Comparison of ENCODE assay signal across 12 cellular contexts in genomic region chr14:75879031-75879430, GRCh38.
DNase-seq lines count a peak whose midpoint lies in the region; ATAC-seq, FAIRE-seq and TF ChIP-seq lines count a peak whose summit lies in the region.
"Had no signal": no experiment of that assay in that cellular context is flagged by ENCODE, and none has a peak within 500 bp of the region (broad histone marks: within the 10 kb centered on the region; RNA-seq: fewer than 3 reads in every experiment).

No MANE protein-coding gene starts in this region.

- H3K27ac ChIP-seq in GM12878 (ENCODE audit: control insufficient read depth, insufficient read depth) (no peak overlapping the region), keratinocyte (ENCODE audit: control insufficient read depth, insufficient read depth, low read length) (peak overlapping the region; percentile 73), heart right ventricle (no peak overlapping the region)
- H3K27ac ChIP-seq: testis had no signal

- dilution Hi-C loops in keratinocyte (cut with MboI; ENCODE audit: extremely low pct_ligation_motif_present, low sequenced_read_pairs): no loop called here

- DNase-seq in Daoy (ENCODE audit: low read depth) (peak; percentile 54), HS-5 (ENCODE audit: low read depth) (peak; percentile 88), GM12878 (ENCODE audit: low read depth, low spot score) (no peak), keratinocyte (ENCODE audit: low read depth, low spot score) (peak; percentile 25), NCI-H2107 treated with DMSO at 0.1 percent for 48 hours (lab: John Stamatoyannopoulos, UW; ENCODE audit: unreplicated experiment) (no peak), HEK293T (ENCODE audit: extremely low spot score) (no peak), heart right ventricle (no peak)
- DNase-seq: DMS79 treated with DMSO at 0.1 percent for 48 hours, occipital lobe, Right ventricle myocardium superior, testis had no signal

- RAD21 ChIA-PET in GM12878 (lab: Charles Lee; ENCODE audit: unreplicated experiment): no interaction called here

- ATAC-seq in GM12878 (no peak), HG02798 (IDR thresholded peaks at IDR 0.05; ENCODE audit: poor library complexity, unreplicated experiment) (no peak), heart right ventricle (no peak)

- CTCF ChIA-PET in GM12878 (lab: Yijun Ruan, JAX): interaction anchor here (2.5 kb wide), 1 partner anchor 28 kb away, joined by 16 read pairs; no protein-coding TSS in a partner anchor
- CTCF ChIA-PET in HEK293T (lab: Yijun Ruan, JAX): no interaction called here

- no peak for FAIRE-seq in GM12878 (lab: Jason Lieb, UNC)
- FAIRE-seq in keratinocyte (lab: Jason Lieb, UNC): peak; percentile 17

- TF ChIP-seq EP300 in GM12878 (IDR thresholded peaks at IDR 0.05; ENCODE audit: borderline replicate concordance in 1 of 2, control insufficient read depth in 1 of 2, low read depth in 2 of 2, low read length in 2 of 2): no peak

- no peaks in the 10 kb centered on the region; the same call in 1 of the 2 replicates for H3K4me1 ChIP-seq in GM12878 (ENCODE audit: control insufficient read depth, insufficient read depth, low read length)
- peaks cover 27% of the 10 kb centered on the region for H3K4me1 ChIP-seq in keratinocyte (ENCODE audit: control insufficient read depth, extremely low read depth, insufficient read depth, low read length)
- H3K4me1 ChIP-seq in heart right ventricle: peaks cover 0 to 22% (median 12%) of the 10 kb centered on the region in 9 donors

- no peaks in the 10 kb centered on the region for H4K20me1 ChIP-seq in GM12878 (ENCODE audit: control insufficient read depth, insufficient read depth)
- no peaks in the 10 kb centered on the region for H4K20me1 ChIP-seq in keratinocyte (ENCODE audit: control insufficient read depth, extremely low read depth, insufficient read depth, low read length)

- TF ChIP-seq RAD21 in GM12878 (IDR thresholded peaks at IDR 0.05; ENCODE audit: insufficient read depth, low read depth, low read length): no peak

- H2AFZ ChIP-seq in GM12878 (ENCODE audit: control insufficient read depth, low read depth, low read length) (no peak overlapping the region), keratinocyte (ENCODE audit: control insufficient read depth, low read length) (no peak overlapping the region)

- BruUV-seq in GM12878 (replicated peaks; lab: Mats Ljungman, UMichigan): no TSS peak

- H3K79me2 ChIP-seq in GM12878 (ENCODE audit: control insufficient read depth, insufficient read depth, low read length): no peaks in the 10 kb centered on the region
- no peaks in the 10 kb centered on the region for H3K79me2 ChIP-seq in keratinocyte (ENCODE audit: control insufficient read depth, insufficient read depth, low read length)

- H3K4me2 ChIP-seq in GM12878 (ENCODE audit: control insufficient read depth, insufficient read depth) (no peak overlapping the region), keratinocyte (ENCODE audit: control insufficient read depth, extremely low read depth, insufficient read depth, low read depth, low read length) (peak overlapping the region; percentile 40)

- 35% methylated on average over 3 of the region's 3 CpGs for WGBS in GM12878 (ENCODE audit: insufficient coverage, insufficient replicate concordance, low lambda C conversion rate, missing lambda C conversion rate)
- WGBS in heart right ventricle, 2 donors: 86 to 92% methylated on average over 3 of the region's 3 CpGs

- H3K4me3 ChIP-seq in GM12878 (no peak overlapping the region), keratinocyte (ENCODE audit: control insufficient read depth in 2 of 3, extremely low read depth in 1 of 3, insufficient read depth in 2 of 3, low read depth in 1 of 3, low read length in 3 of 3) (no peak overlapping the region), heart right ventricle (no peak overlapping the region)
- H3K4me3 ChIP-seq: testis had no signal

- H3K9ac ChIP-seq in GM12878 (ENCODE audit: control insufficient read depth, insufficient read depth, low read length): no peak overlapping the region
- no peak overlapping the region for H3K9ac ChIP-seq in keratinocyte (ENCODE audit: control insufficient read depth, extremely low read depth, insufficient read depth, low read length)

- no peak for TF ChIP-seq CTCF in GM12878 (IDR thresholded peaks at IDR 0.05 in 2 of 3, conservative IDR thresholded peaks at IDR 0.05 in 1 of 3; ENCODE audit: control insufficient read depth in 2 of 3, extremely low read depth in 1 of 3, insufficient read depth in 1 of 3, low read depth in 3 of 3, low read length in 3 of 3)
- no peak for TF ChIP-seq CTCF in keratinocyte (optimal IDR thresholded peaks at IDR 0.05 in 1 of 3, IDR thresholded peaks at IDR 0.05 in 1 of 3, conservative IDR thresholded peaks at IDR 0.05 in 1 of 3; ENCODE audit: extremely low read depth in 1 of 3, insufficient read depth in 2 of 3, low read length in 3 of 3)
- no peak for TF ChIP-seq CTCF in heart right ventricle (IDR thresholded peaks at IDR 0.05)

- in situ Hi-C loops in GM12878 (cut with MboI): no loop called here

- no peaks in the 10 kb centered on the region for H3K9me1 ChIP-seq in keratinocyte (ENCODE audit: control insufficient read depth, extremely low read depth, insufficient read depth, low read length)

- POLR2A ChIA-PET in GM12878 (lab: Charles Lee) (no interaction called here), HEK293T (lab: Yijun Ruan, JAX) (no interaction called here)

- H3K27me3 ChIP-seq in GM12878 (replicated peaks in 1 of 2; ENCODE audit: control insufficient read depth in 2 of 2, insufficient read depth in 2 of 2, low read length in 1 of 2) (no peaks in the 10 kb centered on the region), keratinocyte (ENCODE audit: control insufficient read depth, extremely low read depth, insufficient read depth, low read length) (no peaks in the 10 kb centered on the region), heart right ventricle (no peaks in the 10 kb centered on the region)
- H3K27me3 ChIP-seq: testis had no signal

- intact Hi-C loops in GM12878 (cut with micrococcal nuclease; ENCODE audit: unreplicated experiment) (loop anchor here (5.0 kb wide), 1 partner anchor 167 kb away; no protein-coding TSS in a partner anchor), heart right ventricle (cut with DNase I) (no loop called here)

- H3K9me3 ChIP-seq in GM12878 (replicated peaks; ENCODE audit: control insufficient read depth, insufficient read depth, low read length): no peaks in the 10 kb centered on the region
- no peaks in the 10 kb centered on the region for H3K9me3 ChIP-seq in keratinocyte (ENCODE audit: control insufficient read depth, low read depth, low read length)
- H3K9me3 ChIP-seq in heart right ventricle: no peaks in the 10 kb centered on the region
- H3K9me3 ChIP-seq: testis had no signal

- TF ChIP-seq POLR2A in GM12878 (IDR thresholded peaks at IDR 0.05; ENCODE audit: low read depth, low read length): no peak

- H3K36me3 ChIP-seq in GM12878 (ENCODE audit: control insufficient read depth in 2 of 2, insufficient read depth in 2 of 2, low read length in 1 of 2) (no peaks in the 10 kb centered on the region; a peak in 1 of 4 replicates), keratinocyte (ENCODE audit: control insufficient read depth in 2 of 2, extremely low read depth in 1 of 2, insufficient read depth in 2 of 2, low read length in 2 of 2) (no peaks in the 10 kb centered on the region), heart right ventricle (peaks cover 0 to 16% (median 0%) of the 10 kb centered on the region in 9 donors)

- SMC1A ChIA-PET in GM12878 (lab: Charles Lee; ENCODE audit: uncharacterized antibody, unreplicated experiment): interaction anchor here (1.0 to 1.8 kb wide), 2 partner anchors 12 to 170 kb away, joined by 3 to 9 read pairs; no protein-coding TSS in a partner anchor

TF ChIP-seq in GM12878, 131 proteins besides CTCF, POLR2A, EP300 and RAD21:
- no peak for TF ChIP-seq TCF12 (IDR thresholded peaks at IDR 0.05; ENCODE audit: low read depth, low read length)
- no peak for TF ChIP-seq CBX5 (IDR thresholded peaks at IDR 0.05; ENCODE audit: low read depth)
- peak; percentile 68 for TF ChIP-seq JUNB (IDR thresholded peaks at IDR 0.05)
- TF ChIP-seq KDM1A (IDR thresholded peaks at IDR 0.05; ENCODE audit: borderline replicate concordance): no peak
- TF ChIP-seq JUND (IDR thresholded peaks at IDR 0.05; ENCODE audit: low read depth, low read length): no peak
- 0 out of 4 replicates have a peak, but pooled peaks of 1 of the 2 experiments have one; percentile 9 for TF ChIP-seq IKZF2 (IDR thresholded peaks at IDR 0.05)
- TF ChIP-seq NFIC (IDR thresholded peaks at IDR 0.05; ENCODE audit: low read depth, low read length): 0 out of 2 replicates have a peak, but pooled peaks have one; percentile 27
- no peak for TF ChIP-seq NR2C1 (IDR thresholded peaks at IDR 0.05)
- no peak for TF ChIP-seq POLR2AphosphoS2 (IDR thresholded peaks at IDR 0.05; ENCODE audit: low read depth, low read length)
TF ChIP-seq in GM12878: peak in this region for 3.

TF ChIP-seq in HEK293T, 16 proteins besides CTCF, POLR2A, EP300 and RAD21:
- TF ChIP-seq FOXA1 (IDR thresholded peaks at IDR 0.05) (no peak), HDGF (IDR thresholded peaks at IDR 0.05; ENCODE audit: borderline replicate concordance) (no peak), FOXM1 (IDR thresholded peaks at IDR 0.05; ENCODE audit: borderline replicate concordance) (no peak), NFRKB (IDR thresholded peaks at IDR 0.05) (no peak), FOXK2 (IDR thresholded peaks at IDR 0.05) (no peak), LEF1 (IDR thresholded peaks at IDR 0.05; ENCODE audit: borderline replicate concordance) (no peak), BHLHE40 (IDR thresholded peaks at IDR 0.05; ENCODE audit: borderline replicate concordance) (no peak)
TF ChIP-seq in HEK293T: peak in this region for 0.

Comparison
In these comparisons a context has a peak if more than half of its experiments do, and no peak if none do; other contexts are left out.
1. DNase-seq: peak in Daoy (single experiment), HS-5 (single experiment) and keratinocyte (single experiment); none in GM12878 (single experiment), NCI-H2107 treated with DMSO at 0.1 percent for 48 hours (single experiment), HEK293T (single experiment) and heart right ventricle (0 of 2).